Comparison of ENCODE assay signal across 7 cellular contexts in the genomic region with DNA sequence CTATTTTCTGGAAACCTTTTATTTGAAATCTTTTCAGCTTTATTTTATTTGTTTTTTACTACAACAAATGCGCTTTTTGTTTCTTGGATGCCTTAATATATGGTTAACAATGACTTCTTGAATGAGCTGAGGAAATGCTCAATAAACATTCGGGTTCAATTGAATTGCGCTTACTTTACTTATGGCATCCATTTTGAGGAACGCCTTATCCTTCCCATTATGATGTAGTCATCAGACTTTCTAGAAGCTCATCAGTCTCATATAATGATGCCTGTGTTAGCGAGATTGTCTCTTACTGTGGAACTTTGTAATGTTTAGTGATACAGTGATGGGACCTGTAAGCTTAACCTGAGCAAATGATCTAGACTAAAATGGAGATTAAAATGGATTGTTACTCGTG. TPM values are rescaled to one million over a fixed set of nuclear protein-coding genes. Genes with fewer than 3 reads are reported as not detected.
DNase-seq lines count a peak whose midpoint lies in the region; ATAC-seq and TF ChIP-seq lines count a peak whose summit lies in the region.

No MANE protein-coding gene starts in this region.

- H3K4me3 ChIP-seq in HAP-1 (peak overlapping the region; percentile 70), SJCRH30 (peak overlapping the region; percentile 92), skeletal muscle cell (ENCODE audit: low read depth, low read length) (peak overlapping the region; percentile 95)

- DNase-seq in HAP-1 (ENCODE audit: low spot score in 2 of 2) (no peak), SJCRH30 (peak in 1 of 2 experiments; percentile 7), fibroblast of peridontal ligament (ENCODE audit: extremely low read depth) (peak; percentile 11), skeletal muscle cell (ENCODE audit: low read depth) (no peak), left lobe of liver (ENCODE audit: low spot score) (no peak), GM20000 (ENCODE audit: low spot score) (no peak)

- TF ChIP-seq CTCF in GM20000 (IDR thresholded peaks at IDR 0.05; ENCODE audit: extremely low read depth, missing control alignments) = no peak

- ATAC-seq in left lobe of liver (no peak), HG03565 (IDR thresholded peaks at IDR 0.05; ENCODE audit: unreplicated experiment) (no peak)

- peaks cover 2% of the 10 kb centered on the region; the same call in 1 of the 2 replicates for H3K36me3 ChIP-seq in HAP-1 (replicated peaks)
- peaks cover 8% of the 10 kb centered on the region; the same call in 1 of the 2 replicates for H3K36me3 ChIP-seq in SJCRH30

- H3K4me1 ChIP-seq in HAP-1 (peaks cover 15% of the 10 kb centered on the region), SJCRH30 (no peaks in the 10 kb centered on the region; the same call in 1 of the 2 replicates)

- H3K27ac ChIP-seq in SJCRH30 = peak overlapping the region; percentile 76; the same call in 1 of the 2 replicates

- in situ Hi-C loops in HAP-1 (cut with MboI; ENCODE audit: low sequenced_read_pairs) = no loop called here

- no peaks in the 10 kb centered on the region for H3K9me3 ChIP-seq in HAP-1
- H3K9me3 ChIP-seq in SJCRH30 (replicated peaks) = no peaks in the 10 kb centered on the region

- H3K27me3 ChIP-seq in HAP-1 (ENCODE audit: low read depth) (no peaks in the 10 kb centered on the region), SJCRH30 (no peaks in the 10 kb centered on the region)

RNA-seq across cellular contexts. Expression of gene SHLD3, which starts 0.9 kb away (rescaled TPM):
- 8.9 and 9.3 TPM in 2 replicates for total RNA-seq in SJCRH30 (2014; rRNA removed; shearing (Covaris generic))
- 0.55 TPM for total RNA-seq in left lobe of liver

RNA-seq across cellular contexts. Expression of gene TRAPPC13, which starts 0.9 kb away (rescaled TPM):
- 19.1 and 19.9 TPM in 2 replicates for total RNA-seq in SJCRH30 (2014; rRNA removed; shearing (Covaris generic))
- 7.5 TPM for total RNA-seq in left lobe of liver

RNA-seq across cellular contexts. Expression of gene TRIM23, which starts 1.6 kb away (rescaled TPM):
- 13.8 and 16.4 TPM in 2 replicates for total RNA-seq in SJCRH30 (2014; rRNA removed; shearing (Covaris generic))
- 8.5 TPM for total RNA-seq in left lobe of liver
